In genomic region chr5:113171520-113171919, GRCh38 we compare ENCODE assay signal across 25 cellular contexts.
"Had no signal": no experiment of that assay in that cellular context is flagged by ENCODE, and none has a peak within 500 bp of the region (broad histone marks: within the 10 kb centered on the region; RNA-seq: fewer than 3 reads in every experiment).

No MANE protein-coding gene starts in this region.

- H3K9me3 Mint-ChIP-seq: activated CD8-positive, alpha-beta T cell treated with anti-CD3 and anti-CD28 coated beads for 36 hours; activated T-cell treated with anti-CD3 and anti-CD28 coated beads, Interleukin-2, amount 50 U/mL, for 4 hours; activated T-helper 17 cell treated with anti-CD3 and anti-CD28 coated beads, Interleukin-2, amount 50 U/mL, for 72 hours; central memory CD8-positive, alpha-beta T cell; dendritic cell treated with granulocyte-macrophage colony-stimulating factor and Interleukin-4, amounts not matched to agents 40 ng/mL and 50 ng/mL, for 4 days; WTC11 had no signal

- H3K27ac Mint-ChIP-seq: activated CD8-positive, alpha-beta T cell treated with anti-CD3 and anti-CD28 coated beads for 36 hours; activated naive CD8-positive, alpha-beta T cell; activated T-helper 17 cell treated with anti-CD3 and anti-CD28 coated beads, Interleukin-2, amount 50 U/mL, for 72 hours; dendritic cell treated with granulocyte-macrophage colony-stimulating factor and Interleukin-4, amounts not matched to agents 40 ng/mL and 50 ng/mL, for 4 days; WTC11 had no signal

- H3K9me3 ChIP-seq: esophagus muscularis mucosa, gastrocnemius medialis, heart right ventricle had no signal

- H3K36me3 ChIP-seq: brain microvascular endothelial cell, esophagus muscularis mucosa, gastrocnemius medialis, heart right ventricle had no signal

- H3K4me3 ChIP-seq: coronary artery, dorsolateral prefrontal cortex, esophagus muscularis mucosa, gastrocnemius medialis, heart right ventricle had no signal

- DNase-seq: activated CD4-positive, alpha-beta T cell treated with anti-CD3 and anti-CD28 coated beads for 48 hours; activated CD4-positive, alpha-beta T cell treated with anti-CD3 and anti-CD28 coated beads, Interleukin-2, amount 50 U/mL, for 1 hour; activated CD4-positive, alpha-beta T cell treated with anti-CD3 and anti-CD28 coated beads, Interleukin-2, amount 50 U/mL, for 48 hours; activated CD8-positive, alpha-beta memory T cell treated with anti-CD3 and anti-CD28 coated beads for 24 hours; activated CD8-positive, alpha-beta T cell treated with anti-CD3 and anti-CD28 coated beads for 36 hours; activated effector memory CD4-positive, alpha-beta T cell treated with Interleukin-2 at 50 U/mL for 16 hours; activated gamma-delta T cell treated with Interleukin-2 at 50 U/mL for 16 hours; activated naive CD4-positive, alpha-beta T cell treated with anti-CD3 and anti-CD28 coated beads, Interleukin-2, amount 50 U/mL, for 16 hours; activated naive CD4-positive, alpha-beta T cell treated with Interleukin-2 at 50 U/mL for 16 hours; activated T-cell treated with anti-CD3 and anti-CD28 coated beads, Interleukin-2, amount 50 U/mL, for 4 hours; amniotic stem cell; brain microvascular endothelial cell; dorsolateral prefrontal cortex; effector memory CD4-positive, alpha-beta T cell; erythroblast; foreskin keratinocyte; gastrocnemius medialis; heart right ventricle had no signal

- H3K36me3 Mint-ChIP-seq: WTC11 had no signal

- H3K4me1 Mint-ChIP-seq: activated T-helper 17 cell treated with anti-CD3 and anti-CD28 coated beads, Interleukin-2, amount 50 U/mL, for 72 hours; central memory CD8-positive, alpha-beta T cell had no signal

- H3K27ac ChIP-seq: brain microvascular endothelial cell, coronary artery, dorsolateral prefrontal cortex, esophagus muscularis mucosa, foreskin keratinocyte, gastrocnemius medialis, heart right ventricle had no signal

- H3K4me3 Mint-ChIP-seq: activated CD8-positive, alpha-beta T cell treated with anti-CD3 and anti-CD28 coated beads for 36 hours; activated naive CD8-positive, alpha-beta T cell; activated T-cell treated with anti-CD3 and anti-CD28 coated beads, Interleukin-2, amount 50 U/mL, for 4 hours; activated T-helper 17 cell treated with anti-CD3 and anti-CD28 coated beads, Interleukin-2, amount 50 U/mL, for 72 hours; central memory CD8-positive, alpha-beta T cell; dendritic cell treated with granulocyte-macrophage colony-stimulating factor and Interleukin-4, amounts not matched to agents 40 ng/mL and 50 ng/mL, for 4 days; WTC11 had no signal

- H3K27me3 ChIP-seq: brain microvascular endothelial cell, dorsolateral prefrontal cortex, esophagus muscularis mucosa, foreskin keratinocyte, gastrocnemius medialis, heart right ventricle had no signal

- H3K27me3 Mint-ChIP-seq: activated CD8-positive, alpha-beta T cell treated with anti-CD3 and anti-CD28 coated beads for 36 hours; activated naive CD8-positive, alpha-beta T cell; activated T-helper 17 cell treated with anti-CD3 and anti-CD28 coated beads, Interleukin-2, amount 50 U/mL, for 72 hours had no signal

- ATAC-seq: activated CD8-positive, alpha-beta T cell treated with anti-CD3 and anti-CD28 coated beads for 36 hours; activated T-cell treated with anti-CD3 and anti-CD28 coated beads, Interleukin-2, amount 50 U/mL, for 4 hours; activated T-helper 17 cell treated with anti-CD3 and anti-CD28 coated beads, Interleukin-2, amount 50 U/mL, for 72 hours; foreskin keratinocyte; gastrocnemius medialis; WTC11 had no signal
